ENCODE assay signal across 1 cellular context in the genomic region with DNA sequence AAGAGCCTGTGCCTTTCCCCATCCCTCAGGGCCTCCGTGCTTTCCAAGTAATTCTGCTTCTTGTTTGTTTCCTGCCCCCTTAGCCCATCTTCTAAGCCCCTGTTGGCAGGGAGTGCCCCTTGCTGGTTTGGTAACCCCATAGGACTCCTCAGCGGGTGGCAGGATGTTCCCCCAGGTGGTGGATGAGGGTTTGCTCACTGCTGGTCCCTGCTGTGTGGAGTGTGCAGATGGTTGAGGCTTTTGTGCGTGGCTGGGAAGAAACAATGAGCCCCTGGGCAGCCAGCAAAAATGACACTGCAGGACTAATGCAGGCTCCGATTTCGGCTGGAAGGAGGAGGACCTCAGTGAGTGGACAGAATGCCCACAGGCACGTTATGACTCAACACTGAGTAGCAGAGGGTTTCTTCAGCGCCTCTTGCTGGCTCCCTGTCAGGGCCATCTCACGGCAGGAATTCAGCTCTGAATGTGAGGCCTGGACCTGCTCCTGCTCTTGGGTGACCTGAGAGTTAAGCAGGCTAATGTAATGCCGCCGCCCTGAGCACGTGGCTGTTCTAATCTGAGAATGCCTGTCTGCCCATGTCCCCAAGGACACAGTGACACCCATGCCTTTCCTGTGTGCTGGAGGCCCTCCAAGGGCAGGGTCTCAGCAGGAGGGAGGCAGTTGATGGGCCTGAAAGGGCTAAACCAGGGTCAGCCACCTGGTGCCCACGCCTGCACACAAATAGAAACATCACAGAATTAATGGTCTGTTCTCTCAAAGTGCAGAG.
TF ChIP-seq lines count a peak whose summit lies in the region.

No MANE protein-coding gene starts in this region.

TF ChIP-seq in HEK293, 187 proteins besides CTCF, POLR2A, EP300 and RAD21 (continued from another document):
- TF ChIP-seq ZNF157 (tag by site-specific recombination; IDR thresholded peaks at IDR 0.05) (no peak), ZEB2 (tag by site-specific recombination; IDR thresholded peaks at IDR 0.05) (peak; percentile 55; the same call in 1 of the 2 replicates), ZNF202 (tag by site-specific recombination; IDR thresholded peaks at IDR 0.05; ENCODE audit: borderline replicate concordance) (no peak), TCF7L2 (IDR thresholded peaks at IDR 0.05; ENCODE audit: borderline replicate concordance, low read depth, low read length) (no peak), ZXDB (tag by site-specific recombination; IDR thresholded peaks at IDR 0.05) (peak; percentile 59), ZNF133 (tag by site-specific recombination; IDR thresholded peaks at IDR 0.05) (no peak), GLIS1 (tag by site-specific recombination; IDR thresholded peaks at IDR 0.05) (peak; percentile 94), ZNF433 (tag by site-specific recombination; IDR thresholded peaks at IDR 0.05; ENCODE audit: low read depth) (no peak), ZNF629 (tag by site-specific recombination; IDR thresholded peaks at IDR 0.05) (peak; percentile 56), TRIM28 (IDR thresholded peaks at IDR 0.05; ENCODE audit: borderline replicate concordance, low read length) (0 out of 2 replicates have a peak, but pooled peaks have one; percentile 74), ZNF24 (tag by site-specific recombination; IDR thresholded peaks at IDR 0.05) (0 out of 2 replicates have a peak, but pooled peaks have one; percentile 33), ZNF677 (tag by site-specific recombination; IDR thresholded peaks at IDR 0.05) (no peak), ZIC2 (tag by site-specific recombination; IDR thresholded peaks at IDR 0.05) (peak; percentile 100), ZNF768 (tag by site-specific recombination; IDR thresholded peaks at IDR 0.05) (no peak), ZNF341 (tag by site-specific recombination; IDR thresholded peaks at IDR 0.05; ENCODE audit: low read depth) (peak; percentile 45; the same call in 1 of the 2 replicates), ZBTB8A (tag by site-specific recombination; IDR thresholded peaks at IDR 0.05) (peak; percentile 57; the same call in 1 of the 2 replicates)
- TF ChIP-seq, protein P1, sequence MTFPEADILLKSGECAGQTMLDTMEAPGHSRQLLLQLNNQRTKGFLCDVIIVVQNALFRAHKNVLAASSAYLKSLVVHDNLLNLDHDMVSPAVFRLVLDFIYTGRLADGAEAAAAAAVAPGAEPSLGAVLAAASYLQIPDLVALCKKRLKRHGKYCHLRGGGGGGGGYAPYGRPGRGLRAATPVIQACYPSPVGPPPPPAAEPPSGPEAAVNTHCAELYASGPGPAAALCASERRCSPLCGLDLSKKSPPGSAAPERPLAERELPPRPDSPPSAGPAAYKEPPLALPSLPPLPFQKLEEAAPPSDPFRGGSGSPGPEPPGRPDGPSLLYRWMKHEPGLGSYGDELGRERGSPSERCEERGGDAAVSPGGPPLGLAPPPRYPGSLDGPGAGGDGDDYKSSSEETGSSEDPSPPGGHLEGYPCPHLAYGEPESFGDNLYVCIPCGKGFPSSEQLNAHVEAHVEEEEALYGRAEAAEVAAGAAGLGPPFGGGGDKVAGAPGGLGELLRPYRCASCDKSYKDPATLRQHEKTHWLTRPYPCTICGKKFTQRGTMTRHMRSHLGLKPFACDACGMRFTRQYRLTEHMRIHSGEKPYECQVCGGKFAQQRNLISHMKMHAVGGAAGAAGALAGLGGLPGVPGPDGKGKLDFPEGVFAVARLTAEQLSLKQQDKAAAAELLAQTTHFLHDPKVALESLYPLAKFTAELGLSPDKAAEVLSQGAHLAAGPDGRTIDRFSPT (tag by site-specific recombination; IDR thresholded peaks at IDR 0.05), result peak; percentile 41; the same call in 1 of the 2 replicates
- TF ChIP-seq, protein P2, sequence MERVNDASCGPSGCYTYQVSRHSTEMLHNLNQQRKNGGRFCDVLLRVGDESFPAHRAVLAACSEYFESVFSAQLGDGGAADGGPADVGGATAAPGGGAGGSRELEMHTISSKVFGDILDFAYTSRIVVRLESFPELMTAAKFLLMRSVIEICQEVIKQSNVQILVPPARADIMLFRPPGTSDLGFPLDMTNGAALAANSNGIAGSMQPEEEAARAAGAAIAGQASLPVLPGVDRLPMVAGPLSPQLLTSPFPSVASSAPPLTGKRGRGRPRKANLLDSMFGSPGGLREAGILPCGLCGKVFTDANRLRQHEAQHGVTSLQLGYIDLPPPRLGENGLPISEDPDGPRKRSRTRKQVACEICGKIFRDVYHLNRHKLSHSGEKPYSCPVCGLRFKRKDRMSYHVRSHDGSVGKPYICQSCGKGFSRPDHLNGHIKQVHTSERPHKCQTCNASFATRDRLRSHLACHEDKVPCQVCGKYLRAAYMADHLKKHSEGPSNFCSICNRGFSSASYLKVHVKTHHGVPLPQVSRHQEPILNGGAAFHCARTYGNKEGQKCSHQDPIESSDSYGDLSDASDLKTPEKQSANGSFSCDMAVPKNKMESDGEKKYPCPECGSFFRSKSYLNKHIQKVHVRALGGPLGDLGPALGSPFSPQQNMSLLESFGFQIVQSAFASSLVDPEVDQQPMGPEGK (tag by site-specific recombination; IDR thresholded peaks at IDR 0.05), result peak; percentile 14
- TF ChIP-seq, protein P3, sequence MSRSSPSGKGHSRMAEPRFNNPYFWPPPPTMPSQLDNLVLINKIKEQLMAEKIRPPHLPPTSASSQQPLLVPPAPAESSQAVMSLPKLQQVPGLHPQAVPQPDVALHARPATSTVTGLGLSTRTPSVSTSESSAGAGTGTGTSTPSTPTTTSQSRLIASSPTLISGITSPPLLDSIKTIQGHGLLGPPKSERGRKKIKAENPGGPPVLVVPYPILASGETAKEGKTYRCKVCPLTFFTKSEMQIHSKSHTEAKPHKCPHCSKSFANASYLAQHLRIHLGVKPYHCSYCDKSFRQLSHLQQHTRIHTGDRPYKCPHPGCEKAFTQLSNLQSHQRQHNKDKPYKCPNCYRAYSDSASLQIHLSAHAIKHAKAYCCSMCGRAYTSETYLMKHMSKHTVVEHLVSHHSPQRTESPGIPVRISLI (tag by site-specific recombination; IDR thresholded peaks at IDR 0.05), result no peak
- TF ChIP-seq, protein P4, sequence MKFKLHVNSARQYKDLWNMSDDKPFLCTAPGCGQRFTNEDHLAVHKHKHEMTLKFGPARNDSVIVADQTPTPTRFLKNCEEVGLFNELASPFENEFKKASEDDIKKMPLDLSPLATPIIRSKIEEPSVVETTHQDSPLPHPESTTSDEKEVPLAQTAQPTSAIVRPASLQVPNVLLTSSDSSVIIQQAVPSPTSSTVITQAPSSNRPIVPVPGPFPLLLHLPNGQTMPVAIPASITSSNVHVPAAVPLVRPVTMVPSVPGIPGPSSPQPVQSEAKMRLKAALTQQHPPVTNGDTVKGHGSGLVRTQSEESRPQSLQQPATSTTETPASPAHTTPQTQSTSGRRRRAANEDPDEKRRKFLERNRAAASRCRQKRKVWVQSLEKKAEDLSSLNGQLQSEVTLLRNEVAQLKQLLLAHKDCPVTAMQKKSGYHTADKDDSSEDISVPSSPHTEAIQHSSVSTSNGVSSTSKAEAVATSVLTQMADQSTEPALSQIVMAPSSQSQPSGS (tag by site-specific recombination; IDR thresholded peaks at IDR 0.05; ENCODE audit: low read depth), result no peak
- TF ChIP-seq, protein P5, sequence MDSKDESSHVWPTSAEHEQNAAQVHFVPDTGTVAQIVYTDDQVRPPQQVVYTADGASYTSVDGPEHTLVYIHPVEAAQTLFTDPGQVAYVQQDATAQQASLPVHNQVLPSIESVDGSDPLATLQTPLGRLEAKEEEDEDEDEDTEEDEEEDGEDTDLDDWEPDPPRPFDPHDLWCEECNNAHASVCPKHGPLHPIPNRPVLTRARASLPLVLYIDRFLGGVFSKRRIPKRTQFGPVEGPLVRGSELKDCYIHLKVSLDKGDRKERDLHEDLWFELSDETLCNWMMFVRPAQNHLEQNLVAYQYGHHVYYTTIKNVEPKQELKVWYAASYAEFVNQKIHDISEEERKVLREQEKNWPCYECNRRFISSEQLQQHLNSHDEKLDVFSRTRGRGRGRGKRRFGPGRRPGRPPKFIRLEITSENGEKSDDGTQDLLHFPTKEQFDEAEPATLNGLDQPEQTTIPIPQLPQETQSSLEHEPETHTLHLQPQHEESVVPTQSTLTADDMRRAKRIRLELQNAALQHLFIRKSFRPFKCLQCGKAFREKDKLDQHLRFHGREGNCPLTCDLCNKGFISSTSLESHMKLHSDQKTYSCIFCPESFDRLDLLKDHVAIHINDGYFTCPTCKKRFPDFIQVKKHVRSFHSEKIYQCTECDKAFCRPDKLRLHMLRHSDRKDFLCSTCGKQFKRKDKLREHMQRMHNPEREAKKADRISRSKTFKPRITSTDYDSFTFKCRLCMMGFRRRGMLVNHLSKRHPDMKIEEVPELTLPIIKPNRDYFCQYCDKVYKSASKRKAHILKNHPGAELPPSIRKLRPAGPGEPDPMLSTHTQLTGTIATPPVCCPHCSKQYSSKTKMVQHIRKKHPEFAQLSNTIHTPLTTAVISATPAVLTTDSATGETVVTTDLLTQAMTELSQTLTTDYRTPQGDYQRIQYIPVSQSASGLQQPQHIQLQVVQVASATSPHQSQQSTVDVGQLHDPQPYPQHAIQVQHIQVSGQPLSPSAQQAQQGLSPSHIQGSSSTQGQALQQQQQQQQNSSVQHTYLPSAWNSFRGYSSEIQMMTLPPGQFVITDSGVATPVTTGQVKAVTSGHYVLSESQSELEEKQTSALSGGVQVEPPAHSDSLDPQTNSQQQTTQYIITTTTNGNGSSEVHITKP (tag by site-specific recombination; IDR thresholded peaks at IDR 0.05), result peak; percentile 31
- TF ChIP-seq, protein P6, sequence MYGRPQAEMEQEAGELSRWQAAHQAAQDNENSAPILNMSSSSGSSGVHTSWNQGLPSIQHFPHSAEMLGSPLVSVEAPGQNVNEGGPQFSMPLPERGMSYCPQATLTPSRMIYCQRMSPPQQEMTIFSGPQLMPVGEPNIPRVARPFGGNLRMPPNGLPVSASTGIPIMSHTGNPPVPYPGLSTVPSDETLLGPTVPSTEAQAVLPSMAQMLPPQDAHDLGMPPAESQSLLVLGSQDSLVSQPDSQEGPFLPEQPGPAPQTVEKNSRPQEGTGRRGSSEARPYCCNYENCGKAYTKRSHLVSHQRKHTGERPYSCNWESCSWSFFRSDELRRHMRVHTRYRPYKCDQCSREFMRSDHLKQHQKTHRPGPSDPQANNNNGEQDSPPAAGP (tag by site-specific recombination; IDR thresholded peaks at IDR 0.05), result 0 out of 2 replicates have a peak, but pooled peaks have one; percentile 54
- TF ChIP-seq, protein P7, sequence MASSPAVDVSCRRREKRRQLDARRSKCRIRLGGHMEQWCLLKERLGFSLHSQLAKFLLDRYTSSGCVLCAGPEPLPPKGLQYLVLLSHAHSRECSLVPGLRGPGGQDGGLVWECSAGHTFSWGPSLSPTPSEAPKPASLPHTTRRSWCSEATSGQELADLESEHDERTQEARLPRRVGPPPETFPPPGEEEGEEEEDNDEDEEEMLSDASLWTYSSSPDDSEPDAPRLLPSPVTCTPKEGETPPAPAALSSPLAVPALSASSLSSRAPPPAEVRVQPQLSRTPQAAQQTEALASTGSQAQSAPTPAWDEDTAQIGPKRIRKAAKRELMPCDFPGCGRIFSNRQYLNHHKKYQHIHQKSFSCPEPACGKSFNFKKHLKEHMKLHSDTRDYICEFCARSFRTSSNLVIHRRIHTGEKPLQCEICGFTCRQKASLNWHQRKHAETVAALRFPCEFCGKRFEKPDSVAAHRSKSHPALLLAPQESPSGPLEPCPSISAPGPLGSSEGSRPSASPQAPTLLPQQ (tag by site-specific recombination; IDR thresholded peaks at IDR 0.05), result 0 out of 2 replicates have a peak, but pooled peaks have one; percentile 33
TF ChIP-seq in HEK293: peak in this region for 23.
